Comparison of ENCODE assay signal across 2 cellular contexts in genomic region chr6:22015944-22016343, GRCh38.
TF ChIP-seq lines count a peak whose summit lies in the region.

No MANE protein-coding gene starts in this region.

TF ChIP-seq in IMR-90, 13 proteins besides CTCF, POLR2A, EP300 and RAD21 (continued from another document):
- TF ChIP-seq ELK1 (IDR thresholded peaks at IDR 0.05; ENCODE audit: borderline replicate concordance, low read depth, low read length) = no peak
- no peak for TF ChIP-seq MXI1 (IDR thresholded peaks at IDR 0.05; ENCODE audit: borderline replicate concordance, low read depth, low read length)
- TF ChIP-seq FOS (IDR thresholded peaks at IDR 0.05; ENCODE audit: low read depth, low read length) = no peak
- TF ChIP-seq RFX5 (IDR thresholded peaks at IDR 0.05; ENCODE audit: low read depth, low read length) = no peak
- no peak for TF ChIP-seq NFE2L2 (IDR thresholded peaks at IDR 0.05; ENCODE audit: low read depth, low read length)
- TF ChIP-seq CEBPB (IDR thresholded peaks at IDR 0.05; ENCODE audit: low read depth, low read length) = no peak
- TF ChIP-seq RCOR1 (IDR thresholded peaks at IDR 0.05; ENCODE audit: insufficient replicate concordance, low read length) = no peak
- TF ChIP-seq BHLHE40 (IDR thresholded peaks at IDR 0.05; ENCODE audit: low read depth, low read length) = no peak
- no peak for TF ChIP-seq SMC3 (IDR thresholded peaks at IDR 0.05; ENCODE audit: low read depth, low read length)
- TF ChIP-seq, protein P1, sequence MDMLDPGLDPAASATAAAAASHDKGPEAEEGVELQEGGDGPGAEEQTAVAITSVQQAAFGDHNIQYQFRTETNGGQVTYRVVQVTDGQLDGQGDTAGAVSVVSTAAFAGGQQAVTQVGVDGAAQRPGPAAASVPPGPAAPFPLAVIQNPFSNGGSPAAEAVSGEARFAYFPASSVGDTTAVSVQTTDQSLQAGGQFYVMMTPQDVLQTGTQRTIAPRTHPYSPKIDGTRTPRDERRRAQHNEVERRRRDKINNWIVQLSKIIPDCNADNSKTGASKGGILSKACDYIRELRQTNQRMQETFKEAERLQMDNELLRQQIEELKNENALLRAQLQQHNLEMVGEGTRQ (IDR thresholded peaks at IDR 0.05; ENCODE audit: low read depth, low read length) = no peak

TF ChIP-seq in K562, 482 proteins besides CTCF, POLR2A, EP300 and RAD21 (continued from another document):
- no peak for TF ChIP-seq ARID3A (IDR thresholded peaks at IDR 0.05; ENCODE audit: borderline replicate concordance, low read depth, low read length)
- no peak for TF ChIP-seq CTBP1 (IDR thresholded peaks at IDR 0.05; ENCODE audit: borderline replicate concordance)
- TF ChIP-seq XRCC4 (IDR thresholded peaks at IDR 0.05; ENCODE audit: extremely low read depth, insufficient read depth, insufficient read length) = no peak
- TF ChIP-seq ZNF717 (CRISPR knock-in tag; IDR thresholded peaks at IDR 0.05) = no peak
- 0 out of 4 replicates have a peak, but pooled peaks of 1 of the 2 experiments have one; percentile 17 for TF ChIP-seq MNT (conservative IDR thresholded peaks at IDR 0.05)
- TF ChIP-seq HDAC3 (IDR thresholded peaks at IDR 0.05; ENCODE audit: borderline replicate concordance, partially characterized antibody) = no peak
- no peak for TF ChIP-seq NR2C1 (IDR thresholded peaks at IDR 0.05)
- TF ChIP-seq NR2C1 (tag; IDR thresholded peaks at IDR 0.05) = no peak
- peak; percentile 25; the same call in 1 of the 2 replicates for TF ChIP-seq L3MBTL2 (IDR thresholded peaks at IDR 0.05)
- TF ChIP-seq, protein P2, sequence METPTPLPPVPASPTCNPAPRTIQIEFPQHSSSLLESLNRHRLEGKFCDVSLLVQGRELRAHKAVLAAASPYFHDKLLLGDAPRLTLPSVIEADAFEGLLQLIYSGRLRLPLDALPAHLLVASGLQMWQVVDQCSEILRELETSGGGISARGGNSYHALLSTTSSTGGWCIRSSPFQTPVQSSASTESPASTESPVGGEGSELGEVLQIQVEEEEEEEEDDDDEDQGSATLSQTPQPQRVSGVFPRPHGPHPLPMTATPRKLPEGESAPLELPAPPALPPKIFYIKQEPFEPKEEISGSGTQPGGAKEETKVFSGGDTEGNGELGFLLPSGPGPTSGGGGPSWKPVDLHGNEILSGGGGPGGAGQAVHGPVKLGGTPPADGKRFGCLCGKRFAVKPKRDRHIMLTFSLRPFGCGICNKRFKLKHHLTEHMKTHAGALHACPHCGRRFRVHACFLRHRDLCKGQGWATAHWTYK (CRISPR knock-in tag; IDR thresholded peaks at IDR 0.05) = no peak
- TF ChIP-seq E2F6 (IDR thresholded peaks at IDR 0.05; ENCODE audit: borderline replicate concordance in 1 of 2, extremely low read depth in 1 of 2, insufficient read depth in 1 of 2, insufficient read length in 1 of 2, low read depth in 1 of 2, low read length in 1 of 2, poor library complexity in 1 of 2, severe bottlenecking in 1 of 2) = peak in 1 of 2 experiments; percentile 46
- TF ChIP-seq, protein P3, sequence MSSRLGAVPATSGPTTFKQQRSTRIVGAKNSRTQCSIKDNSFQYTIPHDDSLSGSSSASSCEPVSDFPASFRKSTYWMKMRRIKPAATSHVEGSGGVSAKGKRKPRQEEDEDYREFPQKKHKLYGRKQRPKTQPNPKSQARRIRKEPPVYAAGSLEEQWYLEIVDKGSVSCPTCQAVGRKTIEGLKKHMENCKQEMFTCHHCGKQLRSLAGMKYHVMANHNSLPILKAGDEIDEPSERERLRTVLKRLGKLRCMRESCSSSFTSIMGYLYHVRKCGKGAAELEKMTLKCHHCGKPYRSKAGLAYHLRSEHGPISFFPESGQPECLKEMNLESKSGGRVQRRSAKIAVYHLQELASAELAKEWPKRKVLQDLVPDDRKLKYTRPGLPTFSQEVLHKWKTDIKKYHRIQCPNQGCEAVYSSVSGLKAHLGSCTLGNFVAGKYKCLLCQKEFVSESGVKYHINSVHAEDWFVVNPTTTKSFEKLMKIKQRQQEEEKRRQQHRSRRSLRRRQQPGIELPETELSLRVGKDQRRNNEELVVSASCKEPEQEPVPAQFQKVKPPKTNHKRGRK (tag; IDR thresholded peaks at IDR 0.05) = no peak
- TF ChIP-seq, protein P4, sequence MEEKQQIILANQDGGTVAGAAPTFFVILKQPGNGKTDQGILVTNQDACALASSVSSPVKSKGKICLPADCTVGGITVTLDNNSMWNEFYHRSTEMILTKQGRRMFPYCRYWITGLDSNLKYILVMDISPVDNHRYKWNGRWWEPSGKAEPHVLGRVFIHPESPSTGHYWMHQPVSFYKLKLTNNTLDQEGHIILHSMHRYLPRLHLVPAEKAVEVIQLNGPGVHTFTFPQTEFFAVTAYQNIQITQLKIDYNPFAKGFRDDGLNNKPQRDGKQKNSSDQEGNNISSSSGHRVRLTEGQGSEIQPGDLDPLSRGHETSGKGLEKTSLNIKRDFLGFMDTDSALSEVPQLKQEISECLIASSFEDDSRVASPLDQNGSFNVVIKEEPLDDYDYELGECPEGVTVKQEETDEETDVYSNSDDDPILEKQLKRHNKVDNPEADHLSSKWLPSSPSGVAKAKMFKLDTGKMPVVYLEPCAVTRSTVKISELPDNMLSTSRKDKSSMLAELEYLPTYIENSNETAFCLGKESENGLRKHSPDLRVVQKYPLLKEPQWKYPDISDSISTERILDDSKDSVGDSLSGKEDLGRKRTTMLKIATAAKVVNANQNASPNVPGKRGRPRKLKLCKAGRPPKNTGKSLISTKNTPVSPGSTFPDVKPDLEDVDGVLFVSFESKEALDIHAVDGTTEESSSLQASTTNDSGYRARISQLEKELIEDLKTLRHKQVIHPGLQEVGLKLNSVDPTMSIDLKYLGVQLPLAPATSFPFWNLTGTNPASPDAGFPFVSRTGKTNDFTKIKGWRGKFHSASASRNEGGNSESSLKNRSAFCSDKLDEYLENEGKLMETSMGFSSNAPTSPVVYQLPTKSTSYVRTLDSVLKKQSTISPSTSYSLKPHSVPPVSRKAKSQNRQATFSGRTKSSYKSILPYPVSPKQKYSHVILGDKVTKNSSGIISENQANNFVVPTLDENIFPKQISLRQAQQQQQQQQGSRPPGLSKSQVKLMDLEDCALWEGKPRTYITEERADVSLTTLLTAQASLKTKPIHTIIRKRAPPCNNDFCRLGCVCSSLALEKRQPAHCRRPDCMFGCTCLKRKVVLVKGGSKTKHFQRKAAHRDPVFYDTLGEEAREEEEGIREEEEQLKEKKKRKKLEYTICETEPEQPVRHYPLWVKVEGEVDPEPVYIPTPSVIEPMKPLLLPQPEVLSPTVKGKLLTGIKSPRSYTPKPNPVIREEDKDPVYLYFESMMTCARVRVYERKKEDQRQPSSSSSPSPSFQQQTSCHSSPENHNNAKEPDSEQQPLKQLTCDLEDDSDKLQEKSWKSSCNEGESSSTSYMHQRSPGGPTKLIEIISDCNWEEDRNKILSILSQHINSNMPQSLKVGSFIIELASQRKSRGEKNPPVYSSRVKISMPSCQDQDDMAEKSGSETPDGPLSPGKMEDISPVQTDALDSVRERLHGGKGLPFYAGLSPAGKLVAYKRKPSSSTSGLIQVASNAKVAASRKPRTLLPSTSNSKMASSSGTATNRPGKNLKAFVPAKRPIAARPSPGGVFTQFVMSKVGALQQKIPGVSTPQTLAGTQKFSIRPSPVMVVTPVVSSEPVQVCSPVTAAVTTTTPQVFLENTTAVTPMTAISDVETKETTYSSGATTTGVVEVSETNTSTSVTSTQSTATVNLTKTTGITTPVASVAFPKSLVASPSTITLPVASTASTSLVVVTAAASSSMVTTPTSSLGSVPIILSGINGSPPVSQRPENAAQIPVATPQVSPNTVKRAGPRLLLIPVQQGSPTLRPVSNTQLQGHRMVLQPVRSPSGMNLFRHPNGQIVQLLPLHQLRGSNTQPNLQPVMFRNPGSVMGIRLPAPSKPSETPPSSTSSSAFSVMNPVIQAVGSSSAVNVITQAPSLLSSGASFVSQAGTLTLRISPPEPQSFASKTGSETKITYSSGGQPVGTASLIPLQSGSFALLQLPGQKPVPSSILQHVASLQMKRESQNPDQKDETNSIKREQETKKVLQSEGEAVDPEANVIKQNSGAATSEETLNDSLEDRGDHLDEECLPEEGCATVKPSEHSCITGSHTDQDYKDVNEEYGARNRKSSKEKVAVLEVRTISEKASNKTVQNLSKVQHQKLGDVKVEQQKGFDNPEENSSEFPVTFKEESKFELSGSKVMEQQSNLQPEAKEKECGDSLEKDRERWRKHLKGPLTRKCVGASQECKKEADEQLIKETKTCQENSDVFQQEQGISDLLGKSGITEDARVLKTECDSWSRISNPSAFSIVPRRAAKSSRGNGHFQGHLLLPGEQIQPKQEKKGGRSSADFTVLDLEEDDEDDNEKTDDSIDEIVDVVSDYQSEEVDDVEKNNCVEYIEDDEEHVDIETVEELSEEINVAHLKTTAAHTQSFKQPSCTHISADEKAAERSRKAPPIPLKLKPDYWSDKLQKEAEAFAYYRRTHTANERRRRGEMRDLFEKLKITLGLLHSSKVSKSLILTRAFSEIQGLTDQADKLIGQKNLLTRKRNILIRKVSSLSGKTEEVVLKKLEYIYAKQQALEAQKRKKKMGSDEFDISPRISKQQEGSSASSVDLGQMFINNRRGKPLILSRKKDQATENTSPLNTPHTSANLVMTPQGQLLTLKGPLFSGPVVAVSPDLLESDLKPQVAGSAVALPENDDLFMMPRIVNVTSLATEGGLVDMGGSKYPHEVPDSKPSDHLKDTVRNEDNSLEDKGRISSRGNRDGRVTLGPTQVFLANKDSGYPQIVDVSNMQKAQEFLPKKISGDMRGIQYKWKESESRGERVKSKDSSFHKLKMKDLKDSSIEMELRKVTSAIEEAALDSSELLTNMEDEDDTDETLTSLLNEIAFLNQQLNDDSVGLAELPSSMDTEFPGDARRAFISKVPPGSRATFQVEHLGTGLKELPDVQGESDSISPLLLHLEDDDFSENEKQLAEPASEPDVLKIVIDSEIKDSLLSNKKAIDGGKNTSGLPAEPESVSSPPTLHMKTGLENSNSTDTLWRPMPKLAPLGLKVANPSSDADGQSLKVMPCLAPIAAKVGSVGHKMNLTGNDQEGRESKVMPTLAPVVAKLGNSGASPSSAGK (IDR thresholded peaks at IDR 0.05) = peak; percentile 43
- TF ChIP-seq SNAPC5 (CRISPR knock-in tag; IDR thresholded peaks at IDR 0.05) = no peak
- TF ChIP-seq CBFA2T3 (IDR thresholded peaks at IDR 0.05) = peak; percentile 51
